ENCODE assay signal across 1 cellular context in genomic region chr22:48701296-48702030, GRCh38.
TF ChIP-seq lines count a peak whose summit lies in the region.

No MANE protein-coding gene starts in this region.

TF ChIP-seq in GM23338, 12 proteins besides CTCF, POLR2A, EP300 and RAD21:
- TF ChIP-seq REST (IDR thresholded peaks at IDR 0.05; ENCODE audit: unreplicated experiment): no peak
- TF ChIP-seq ZNF114 (CRISPR knock-in tag; IDR thresholded peaks at IDR 0.05): no peak
- no peak for TF ChIP-seq ZNF331 (CRISPR knock-in tag; IDR thresholded peaks at IDR 0.05; ENCODE audit: low read depth)
- no peak for TF ChIP-seq STAT1 (IDR thresholded peaks at IDR 0.05; ENCODE audit: unreplicated experiment)
- TF ChIP-seq POLR2AphosphoS5 (IDR thresholded peaks at IDR 0.05; ENCODE audit: low read depth): no peak
- TF ChIP-seq ZNF462 (CRISPR knock-in tag; IDR thresholded peaks at IDR 0.05): no peak
- TF ChIP-seq EZH2 (IDR thresholded peaks at IDR 0.05; ENCODE audit: low read depth, unreplicated experiment): no peak
- TF ChIP-seq NANOG (IDR thresholded peaks at IDR 0.05; ENCODE audit: borderline replicate concordance): no peak
- TF ChIP-seq JUNB (IDR thresholded peaks at IDR 0.05; ENCODE audit: unreplicated experiment): no peak
- no peak for TF ChIP-seq ETS1 (IDR thresholded peaks at IDR 0.05)
- no peak for TF ChIP-seq CREB1 (CRISPR knock-in tag; IDR thresholded peaks at IDR 0.05; ENCODE audit: low read depth)
